Comparison of ENCODE assay signal across 7 cellular contexts in the genomic region with DNA sequence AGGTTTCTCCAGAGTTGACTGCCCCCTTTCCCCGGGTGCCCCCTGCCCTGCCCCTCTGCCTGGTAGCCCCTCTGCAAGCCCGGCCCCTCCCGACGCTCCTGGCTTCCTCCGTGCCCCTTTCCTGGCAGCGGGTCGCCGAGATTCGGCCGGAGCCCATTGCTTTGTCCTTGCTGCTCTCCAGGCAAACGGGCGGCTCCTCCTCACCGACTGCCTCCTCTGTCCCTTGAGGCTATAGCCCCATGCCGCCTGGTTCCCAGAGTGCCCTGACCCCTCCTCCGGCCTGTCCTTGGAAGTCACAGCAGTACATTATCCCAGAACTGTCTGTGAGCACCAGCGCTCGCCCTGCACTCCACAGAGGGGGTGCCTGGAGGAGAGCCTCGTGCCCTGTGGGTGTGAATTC. TPM values are rescaled to one million over a fixed set of nuclear protein-coding genes. Genes with fewer than 3 reads are reported as not detected.
A peak's percentile ranks its signal among the peaks of the same experiment; 100 is the strongest.
DNase-seq lines count a peak whose midpoint lies in the region; ATAC-seq and TF ChIP-seq lines count a peak whose summit lies in the region.
"Not testable (repeated sequence)": the region's sequence is repeated elsewhere in the genome, so short reads cannot be mapped to it uniquely, and the experiment has no call there.

No MANE protein-coding gene starts in this region.

- H3K36me3 ChIP-seq in PC-3 (ENCODE audit: low read depth, low read length): peaks cover 20% of the 10 kb centered on the region

- not testable (repeated sequence) for H3K27me3 Mint-ChIP-seq in activated CD4-positive, alpha-beta memory T cell treated with anti-CD3 and anti-CD28 coated beads, Interleukin-2, amount 10 ng/mL, durations not matched to agents 7 days and 5 days; activated naive CD8-positive, alpha-beta T cell treated with anti-CD3 and anti-CD28 coated beads, Interleukin-2, amount 50 U/mL, for 24 hours; nephron (ENCODE audit: low read depth)

- POLR2A ChIA-PET in PC-3 (lab: Charles Lee; ENCODE audit: unreplicated experiment); activated CD4-positive, alpha-beta memory T cell treated with anti-CD3 and anti-CD28 coated beads, Interleukin-2, amount 10 ng/mL, durations not matched to agents 7 days and 5 days (lab: Charles Lee): not testable (repeated sequence)

- CTCF ChIA-PET in PC-3 (lab: Charles Lee); activated CD4-positive, alpha-beta memory T cell treated with anti-CD3 and anti-CD28 coated beads, Interleukin-2, amount 10 ng/mL, durations not matched to agents 7 days and 5 days (lab: Charles Lee): not testable (repeated sequence)

- DNase-seq in HFF-Myc (ENCODE audit: extremely low read depth, low read depth); PC-3; activated CD4-positive, alpha-beta memory T cell treated with anti-CD3 and anti-CD28 coated beads, Interleukin-2, amount 10 ng/mL, durations not matched to agents 7 days and 5 days; activated naive CD8-positive, alpha-beta T cell treated with anti-CD3 and anti-CD28 coated beads, Interleukin-2, amount 50 U/mL, for 24 hours; fibroblast of villous mesenchyme (ENCODE audit: low read depth): not testable (repeated sequence)

- H3K9me3 Mint-ChIP-seq in activated CD4-positive, alpha-beta memory T cell treated with anti-CD3 and anti-CD28 coated beads, Interleukin-2, amount 10 ng/mL, durations not matched to agents 7 days and 5 days; activated naive CD8-positive, alpha-beta T cell treated with anti-CD3 and anti-CD28 coated beads, Interleukin-2, amount 50 U/mL, for 24 hours; nephron: not testable (repeated sequence)

- H3K9me3 ChIP-seq in PC-3 (ENCODE audit: low read length): not testable (repeated sequence)

- peak; percentile 2 for ATAC-seq in PC-3
- not testable (repeated sequence) for ATAC-seq in activated naive CD8-positive, alpha-beta T cell treated with anti-CD3 and anti-CD28 coated beads, Interleukin-2, amount 50 U/mL, for 24 hours

- H3K27ac Mint-ChIP-seq in activated CD4-positive, alpha-beta memory T cell treated with anti-CD3 and anti-CD28 coated beads, Interleukin-2, amount 10 ng/mL, durations not matched to agents 7 days and 5 days: peak overlapping the region; percentile 42
- peak overlapping the region; percentile 56 for H3K27ac Mint-ChIP-seq in activated naive CD8-positive, alpha-beta T cell treated with anti-CD3 and anti-CD28 coated beads, Interleukin-2, amount 50 U/mL, for 24 hours
- not testable (repeated sequence) for H3K27ac Mint-ChIP-seq in nephron

- peaks cover 50% of the 10 kb centered on the region for H3K79me2 ChIP-seq in PC-3 (ENCODE audit: low read length)

- H3K4me2 ChIP-seq in PC-3 (ENCODE audit: low read length): peak overlapping the region; percentile 81

- H2AFZ ChIP-seq in PC-3 (ENCODE audit: low read length): not testable (repeated sequence)

- intact Hi-C loops in PC-3 (cut with micrococcal nuclease): not testable (repeated sequence)

- not testable (repeated sequence) for H3K4me1 ChIP-seq in PC-3 (ENCODE audit: insufficient read depth, low read length)

- BruUV-seq in PC-3 (replicated peaks; lab: Mats Ljungman, UMichigan): not testable (repeated sequence)

- H3K4me3 Mint-ChIP-seq in activated CD4-positive, alpha-beta memory T cell treated with anti-CD3 and anti-CD28 coated beads, Interleukin-2, amount 10 ng/mL, durations not matched to agents 7 days and 5 days: peak overlapping the region; percentile 61
- H3K4me3 Mint-ChIP-seq in activated naive CD8-positive, alpha-beta T cell treated with anti-CD3 and anti-CD28 coated beads, Interleukin-2, amount 50 U/mL, for 24 hours: peak overlapping the region; percentile 77
- peak overlapping the region; percentile 74 to 77 (median 77) for H3K4me3 Mint-ChIP-seq in nephron

- H3K9ac ChIP-seq in PC-3 (ENCODE audit: low read length): peak overlapping the region; percentile 95

- not testable (repeated sequence) for H3F3A ChIP-seq in PC-3 (ENCODE audit: low read length, unreplicated experiment)

- not testable (repeated sequence) for H3K27me3 ChIP-seq in PC-3 (ENCODE audit: low read length)

- not testable (repeated sequence) for H4K20me1 ChIP-seq in PC-3 (ENCODE audit: low read length)

- peak overlapping the region; percentile 80 for H3K4me3 ChIP-seq in HFF-Myc (replicated peaks; ENCODE audit: low read depth, low read length)
- H3K4me3 ChIP-seq in PC-3 (ENCODE audit: low read length): peak overlapping the region; percentile 91
- peak overlapping the region; percentile 25 for H3K4me3 ChIP-seq in fibroblast of villous mesenchyme (ENCODE audit: low read depth, low read length)

- H3K36me3 Mint-ChIP-seq in activated CD4-positive, alpha-beta memory T cell treated with anti-CD3 and anti-CD28 coated beads, Interleukin-2, amount 10 ng/mL, durations not matched to agents 7 days and 5 days (ENCODE audit: low read depth): not testable (repeated sequence)
- peaks cover 13% of the 10 kb centered on the region for H3K36me3 Mint-ChIP-seq in activated naive CD8-positive, alpha-beta T cell treated with anti-CD3 and anti-CD28 coated beads, Interleukin-2, amount 50 U/mL, for 24 hours (ENCODE audit: low read depth)
- H3K36me3 Mint-ChIP-seq in nephron (ENCODE audit: low read depth): peaks cover 14% of the 10 kb centered on the region

- not testable (repeated sequence) for TF ChIP-seq CTCF in C4-2B (conservative IDR thresholded peaks at IDR 0.05); HFF-Myc (IDR thresholded peaks at IDR 0.05; ENCODE audit: low read depth, low read length, missing control alignments); PC-3 (conservative IDR thresholded peaks at IDR 0.05; ENCODE audit: low read depth, low read length); fibroblast of villous mesenchyme (IDR thresholded peaks at IDR 0.05; ENCODE audit: insufficient read depth, low read depth, low read length); nephron (IDR thresholded peaks at IDR 0.05; ENCODE audit: unreplicated experiment in 3 of 3)

- not testable (repeated sequence) for H3K9me2 ChIP-seq in PC-3 (replicated peaks; ENCODE audit: low read length)

- H3K4me1 Mint-ChIP-seq in activated CD4-positive, alpha-beta memory T cell treated with anti-CD3 and anti-CD28 coated beads, Interleukin-2, amount 10 ng/mL, durations not matched to agents 7 days and 5 days: peaks cover 19% of the 10 kb centered on the region
- peaks cover 17% of the 10 kb centered on the region for H3K4me1 Mint-ChIP-seq in activated naive CD8-positive, alpha-beta T cell treated with anti-CD3 and anti-CD28 coated beads, Interleukin-2, amount 50 U/mL, for 24 hours
- H3K4me1 Mint-ChIP-seq in nephron: not testable (repeated sequence)

- H3K27ac ChIP-seq in C4-2B: peak overlapping the region; percentile 96
- not testable (repeated sequence) for H3K27ac ChIP-seq in PC-3 (ENCODE audit: low read length)

RNA-seq across cellular contexts. Expression of gene ATAD3A, which starts 1.7 kb away (rescaled TPM):
- total RNA-seq in PC-3 (2014; rRNA removed): 186 and 243 TPM in 2 replicates
- 10 to 100 TPM; 26.2 to 26.5 TPM for total RNA-seq in activated CD4-positive, alpha-beta memory T cell treated with anti-CD3 and anti-CD28 coated beads, Interleukin-2, amount 10 ng/mL, durations not matched to agents 7 days and 5 days
- 32.9 and 36.7 TPM in 2 replicates for total RNA-seq in fibroblast of villous mesenchyme

RNA-seq across cellular contexts. Expression of gene TMEM240, which starts 26.7 kb away (rescaled TPM):
- 0.87 and 2.0 TPM in 2 replicates for total RNA-seq in PC-3 (2014; rRNA removed)
- total RNA-seq in activated CD4-positive, alpha-beta memory T cell treated with anti-CD3 and anti-CD28 coated beads, Interleukin-2, amount 10 ng/mL, durations not matched to agents 7 days and 5 days: under 1 TPM in 1 of 2 experiments, not detected in 1; 0.28 TPM
- 2.2 and 2.3 TPM in 2 replicates for total RNA-seq in fibroblast of villous mesenchyme

RNA-seq across cellular contexts. Expression of gene ATAD3B, which starts 42.1 kb away (rescaled TPM):
- 140 and 190 TPM in 2 replicates for total RNA-seq in PC-3 (2014; rRNA removed)
- 10 to 100 TPM; 25.5 to 26.9 TPM for total RNA-seq in activated CD4-positive, alpha-beta memory T cell treated with anti-CD3 and anti-CD28 coated beads, Interleukin-2, amount 10 ng/mL, durations not matched to agents 7 days and 5 days
- 17.3 and 20.0 TPM in 2 replicates for total RNA-seq in fibroblast of villous mesenchyme

Comparison
In these comparisons a context has a peak if more than half of its experiments do, and no peak if none do; other contexts are left out.
1. H3K4me3 ChIP-seq: peak in every context shown above with its lines; median percentile 91 in PC-3; 80 in HFF-Myc; 25 in fibroblast of villous mesenchyme.